In the genomic region with DNA sequence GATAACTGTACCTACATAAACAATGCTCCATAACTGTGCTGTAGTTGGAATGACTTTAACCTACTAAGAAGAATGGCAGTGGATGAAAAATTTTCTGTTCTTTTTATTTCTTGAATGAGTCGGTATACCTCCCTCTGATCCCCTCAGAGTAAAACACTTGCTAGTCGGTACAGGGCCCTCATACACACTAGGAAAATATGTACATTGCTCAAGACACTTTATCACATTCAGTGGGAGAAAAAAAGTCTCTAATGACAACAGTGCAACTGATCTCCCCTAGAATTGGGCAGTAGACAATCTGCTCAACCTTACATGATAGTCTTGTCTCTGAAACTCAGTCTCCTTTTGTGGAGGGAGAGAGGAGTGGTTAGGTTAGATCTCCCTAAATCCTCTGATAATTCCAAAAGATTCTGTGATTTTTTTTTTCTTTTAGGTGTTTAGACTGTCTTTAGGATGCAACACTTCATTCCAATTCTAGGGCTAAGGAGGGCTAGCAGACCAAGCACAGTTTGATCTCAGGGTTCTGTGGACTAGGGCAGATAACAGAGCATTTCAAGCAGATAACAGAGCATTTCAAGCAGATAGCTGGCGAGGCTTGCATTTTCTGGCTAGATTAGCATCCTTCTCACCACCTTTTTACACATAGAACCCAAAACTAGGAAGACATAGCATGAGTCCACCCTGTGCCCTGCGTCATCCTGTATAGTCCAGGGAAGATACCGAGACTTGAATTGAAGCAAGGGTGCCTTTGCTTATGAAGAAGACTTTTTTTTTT, we compare ENCODE assay signal across 1 cellular context.
TF ChIP-seq lines count a peak whose summit lies in the region.

No MANE protein-coding gene starts in this region.

TF ChIP-seq in IMR-90, 13 proteins besides CTCF, POLR2A, EP300 and RAD21:
- TF ChIP-seq MAFK (IDR thresholded peaks at IDR 0.05; ENCODE audit: low read depth, low read length) (no peak), CEBPB (IDR thresholded peaks at IDR 0.05; ENCODE audit: low read depth, low read length) (0 out of 2 replicates have a peak, but pooled peaks have one; percentile 6)
